Comparison of ENCODE assay signal across 8 cellular contexts in genomic region chrX:63349307-63349706, GRCh38. TPM values are rescaled to one million over a fixed set of nuclear protein-coding genes. Genes with fewer than 3 reads are reported as not detected.
DNase-seq lines count a peak whose midpoint lies in the region; ATAC-seq and TF ChIP-seq lines count a peak whose summit lies in the region.

No MANE protein-coding gene starts in this region.

- peaks cover 0 to 10% of the 10 kb centered on the region in 2 donors for H3K27me3 Mint-ChIP-seq in T-cell

- intact Hi-C loops in lower lobe of right lung (cut with DNase I): no loop called here

- peaks cover 10% of the 10 kb centered on the region for H3K4me1 ChIP-seq in lower lobe of right lung

- H3K4me3 ChIP-seq in lower lobe of right lung: peak overlapping the region; percentile 68

- DNase-seq in EL (peak; percentile 4), T-cell (no peak), lower lobe of right lung (no peak), hippocampal formation (lab: John Stamatoyannopoulos, UW) (no peak), AG08395 (ENCODE audit: low spot score) (no peak)

- POLR2A ChIA-PET in T-cell (lab: Charles Lee): no interaction called here

- peak overlapping the region in 2 of 3 donors; percentile 51 to 88 for H3K4me3 Mint-ChIP-seq in T-cell

- no peak for TF ChIP-seq CTCF in lower lobe of right lung (IDR thresholded peaks at IDR 0.05)

- ATAC-seq in T-cell (replicated peaks in 1 of 4): no peak
- ATAC-seq in lower lobe of right lung: no peak
- no peak for ATAC-seq in GM21526 (IDR thresholded peaks at IDR 0.05; ENCODE audit: low FRiP score, unreplicated experiment)
- no peak for ATAC-seq in GM19023 (IDR thresholded peaks at IDR 0.05; ENCODE audit: unreplicated experiment)

- H3K27ac Mint-ChIP-seq in T-cell: no peak overlapping the region

- CTCF ChIA-PET in T-cell (lab: Charles Lee): no interaction called here

- peak overlapping the region; percentile 8 for H3K27ac ChIP-seq in KOPT-K1 (ENCODE audit: low read depth, low read length, poor library complexity, severe bottlenecking)
- no peak overlapping the region for H3K27ac ChIP-seq in lower lobe of right lung

- no peaks in the 10 kb centered on the region for H3K27me3 ChIP-seq in lower lobe of right lung (ENCODE audit: low read depth)

- H3K9me3 ChIP-seq in KOPT-K1 (ENCODE audit: insufficient read depth, low read length, poor library complexity, severe bottlenecking): no peaks in the 10 kb centered on the region
- no peaks in the 10 kb centered on the region for H3K9me3 ChIP-seq in lower lobe of right lung

- H3K36me3 Mint-ChIP-seq in T-cell: no peaks in the 10 kb centered on the region

- H3K36me3 ChIP-seq in KOPT-K1 (ENCODE audit: insufficient read depth, low read length) (no peaks in the 10 kb centered on the region), lower lobe of right lung (no peaks in the 10 kb centered on the region)

- no peaks in the 10 kb centered on the region for H3K9me3 Mint-ChIP-seq in T-cell

- peaks cover 21 to 27% (median 21%) of the 10 kb centered on the region in 3 donors for H3K4me1 Mint-ChIP-seq in T-cell

RNA-seq across cellular contexts. Expression of gene SPIN4, which starts 1.8 kb away (rescaled TPM):
- total RNA-seq in T-cell: 1 to 10 TPM; 1.2 to 3.0 (median 2.5) TPM
- 8.1 TPM for total RNA-seq in lower lobe of right lung
